In genomic region chr9:136848393-136849037, GRCh38 we compare ENCODE assay signal across 1 cellular context.
TF ChIP-seq lines count a peak whose summit lies in the region.

No MANE protein-coding gene starts in this region.

TF ChIP-seq in HepG2, 621 proteins besides CTCF, POLR2A, EP300 and RAD21 (continued from another document and continues in another):
- TF ChIP-seq SNAPC4 (CRISPR knock-in tag; IDR thresholded peaks at IDR 0.05) (no peak), HOXA9 (CRISPR knock-in tag; IDR thresholded peaks at IDR 0.05; ENCODE audit: borderline replicate concordance) (peak; percentile 29; the same call in 1 of the 2 replicates), ZNF746 (CRISPR knock-in tag; IDR thresholded peaks at IDR 0.05) (no peak), ZUFSP (CRISPR knock-in tag; IDR thresholded peaks at IDR 0.05; ENCODE audit: borderline replicate concordance) (no peak), ZNF724P (CRISPR knock-in tag; IDR thresholded peaks at IDR 0.05; ENCODE audit: borderline replicate concordance) (no peak), ZNF549 (CRISPR knock-in tag; IDR thresholded peaks at IDR 0.05) (no peak), SALL2 (CRISPR knock-in tag; IDR thresholded peaks at IDR 0.05) (no peak; the same call in 1 of the 2 replicates), ZMAT3 (CRISPR knock-in tag; conservative IDR thresholded peaks at IDR 0.05) (no peak), ZNF800 (CRISPR knock-in tag; IDR thresholded peaks at IDR 0.05) (no peak), ZFP37 (CRISPR knock-in tag; IDR thresholded peaks at IDR 0.05; ENCODE audit: borderline replicate concordance) (no peak), ZNF749 (CRISPR knock-in tag; IDR thresholded peaks at IDR 0.05; ENCODE audit: borderline replicate concordance) (no peak), ZNF605 (CRISPR knock-in tag; IDR thresholded peaks at IDR 0.05) (no peak), ZNF639 (CRISPR knock-in tag; conservative IDR thresholded peaks at IDR 0.05) (peak; percentile 1; the same call in 1 of the 2 replicates), ZNF224 (CRISPR knock-in tag; IDR thresholded peaks at IDR 0.05) (no peak), PLSCR1 (CRISPR knock-in tag; IDR thresholded peaks at IDR 0.05; ENCODE audit: borderline replicate concordance) (no peak), CCAR2 (optimal IDR thresholded peaks at IDR 0.05; ENCODE audit: low read depth, low read length) (no peak), BORCS8-MEF2B (CRISPR knock-in tag; IDR thresholded peaks at IDR 0.05) (no peak), RBM39 (IDR thresholded peaks at IDR 0.05; ENCODE audit: low read depth, low read length, poor library complexity, severe bottlenecking) (no peak), FLYWCH1 (CRISPR knock-in tag; IDR thresholded peaks at IDR 0.05) (no peak), ARNT (IDR thresholded peaks at IDR 0.05) (no peak), ZFP1 (CRISPR knock-in tag; IDR thresholded peaks at IDR 0.05) (peak; percentile 41; the same call in 1 of the 2 replicates), FOXO1 (CRISPR knock-in tag; IDR thresholded peaks at IDR 0.05) (no peak), AGO2 (optimal IDR thresholded peaks at IDR 0.05; ENCODE audit: low read depth, low read length) (peak; percentile 86), CSRNP1 (CRISPR knock-in tag; IDR thresholded peaks at IDR 0.05) (no peak), ZNF296 (CRISPR knock-in tag; conservative IDR thresholded peaks at IDR 0.05) (no peak), ZFYVE20 (CRISPR knock-in tag; IDR thresholded peaks at IDR 0.05; ENCODE audit: borderline replicate concordance, low read depth) (no peak), MED1 (CRISPR knock-in tag; IDR thresholded peaks at IDR 0.05) (no peak), ZNF891 (CRISPR knock-in tag; IDR thresholded peaks at IDR 0.05) (0 out of 2 replicates have a peak, but pooled peaks have one; percentile 8), KLF15 (CRISPR knock-in tag; IDR thresholded peaks at IDR 0.05; ENCODE audit: borderline replicate concordance) (no peak), NFE2L2 (IDR thresholded peaks at IDR 0.05; ENCODE audit: low read length) (no peak), TCF12 (IDR thresholded peaks at IDR 0.05) (no peak), TCF12 (CRISPR knock-in tag; IDR thresholded peaks at IDR 0.05) (peak; percentile 57; the same call in 1 of the 2 replicates), PCBP2 (optimal IDR thresholded peaks at IDR 0.05; ENCODE audit: low read depth, low read length, poor library complexity, severe bottlenecking) (no peak), PAF1 (CRISPR knock-in tag; IDR thresholded peaks at IDR 0.05) (no peak), ZBTB44 (CRISPR knock-in tag; IDR thresholded peaks at IDR 0.05) (no peak), ZNF563 (CRISPR knock-in tag; IDR thresholded peaks at IDR 0.05) (no peak; the same call in 1 of the 2 replicates), MLXIP (CRISPR knock-in tag; IDR thresholded peaks at IDR 0.05; ENCODE audit: borderline replicate concordance) (no peak), FOXK2 (IDR thresholded peaks at IDR 0.05) (no peak), SP2 (CRISPR knock-in tag; IDR thresholded peaks at IDR 0.05) (no peak), DMTF1 (CRISPR knock-in tag; IDR thresholded peaks at IDR 0.05) (no peak)
